12 cellular contexts compared by ENCODE assay signal in the genomic region with DNA sequence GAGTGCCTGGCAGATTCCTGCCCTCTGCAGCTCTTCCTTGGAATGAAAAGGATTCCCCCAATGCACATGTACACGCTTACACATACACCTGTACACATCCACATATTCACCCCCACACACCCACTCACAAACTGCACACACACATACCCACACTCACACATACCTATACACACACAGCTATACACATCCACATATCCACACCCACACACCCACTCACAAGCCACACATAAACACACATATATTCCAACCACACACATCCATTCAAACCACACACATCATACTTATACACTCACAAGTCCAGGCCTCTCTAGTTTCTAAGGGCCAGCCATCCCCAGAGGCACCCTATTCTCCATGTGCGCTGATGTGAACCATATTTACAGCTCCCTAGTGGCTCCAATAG. TPM values are rescaled to one million over a fixed set of nuclear protein-coding genes. Genes with fewer than 3 reads are reported as not detected.
DNase-seq lines count a peak whose midpoint lies in the region; ATAC-seq and TF ChIP-seq lines count a peak whose summit lies in the region.
"Had no signal": no experiment of that assay in that cellular context is flagged by ENCODE, and none has a peak within 500 bp of the region (broad histone marks: within the 10 kb centered on the region; RNA-seq: fewer than 3 reads in every experiment).

No MANE protein-coding gene starts in this region.

- H3K9me3 ChIP-seq in DOHH2 (ENCODE audit: control insufficient read depth, insufficient read depth, low read length) (no peaks in the 10 kb centered on the region), right lobe of liver (no peaks in the 10 kb centered on the region)
- H3K9me3 ChIP-seq in naive thymus-derived CD4-positive, alpha-beta T cell (ENCODE audit: control insufficient read depth in 2 of 3, low read length in 3 of 3) = no peaks in the 10 kb centered on the region

- peaks cover 51% of the 10 kb centered on the region for H3K36me3 Mint-ChIP-seq in activated B cell treated with CpG ODN at 0.5 μM for 24 hours (ENCODE audit: low read depth)
- H3K36me3 Mint-ChIP-seq in naive thymus-derived CD4-positive, alpha-beta T cell = no peaks in the 10 kb centered on the region

- DNase-seq in activated B cell treated with CpG ODN at 0.5 μM for 24 hours (no peak), right lobe of liver (no peak)
- no peak for DNase-seq in naive thymus-derived CD4-positive, alpha-beta T cell
- DNase-seq in central memory CD4-positive, alpha-beta T cell = no peak
- DNase-seq in activated CD8-positive, alpha-beta memory T cell treated with anti-CD3 and anti-CD28 coated beads, Interleukin-2, amount 50 U/mL, for 48 hours = no peak
- DNase-seq: activated CD8-positive, alpha-beta T cell treated with anti-CD3 and anti-CD28 coated beads for 36 hours; H9; NCI-H1694; SIG-M5 had no signal

- peaks cover 52% of the 10 kb centered on the region for H3F3A ChIP-seq in DOHH2 (ENCODE audit: control insufficient read depth, insufficient read depth)

- peak overlapping the region; percentile 77 for H3K4me3 Mint-ChIP-seq in activated B cell treated with CpG ODN at 0.5 μM for 24 hours
- no peak overlapping the region for H3K4me3 Mint-ChIP-seq in naive thymus-derived CD4-positive, alpha-beta T cell
- H3K4me3 Mint-ChIP-seq: activated CD8-positive, alpha-beta T cell treated with anti-CD3 and anti-CD28 coated beads for 36 hours; H9 had no signal

- H3K79me2 ChIP-seq in DOHH2 (ENCODE audit: control insufficient read depth, low read length) = peaks cover 81% of the 10 kb centered on the region

- H3K27ac ChIP-seq in DOHH2 (ENCODE audit: low read depth, low read length) = peak overlapping the region; percentile 99
- H3K27ac ChIP-seq in right lobe of liver = peak overlapping the region in 2 of 3 donors; percentile 12 to 49
- peak overlapping the region in 12 of 21 experiments; percentile 1 to 71 (median 48) for H3K27ac ChIP-seq in skin epidermis
- H3K27ac ChIP-seq in naive thymus-derived CD4-positive, alpha-beta T cell (ENCODE audit: low read depth, low read length) = no peak overlapping the region

- CTCF ChIA-PET in activated B cell treated with CpG ODN at 0.5 μM for 24 hours (lab: Charles Lee) = interaction anchor here (1.0 to 3.1 kb wide), 7 partner anchors 20 to 101 kb away, joined by 3 to 12 read pairs (median 10); no protein-coding TSS in a partner anchor
- CTCF ChIA-PET in naive thymus-derived CD4-positive, alpha-beta T cell (lab: Charles Lee) = interaction anchor here (0.9 kb wide), 1 partner anchor 27 kb away, joined by 5 read pairs; no protein-coding TSS in a partner anchor

- no peaks in the 10 kb centered on the region for H3K27me3 Mint-ChIP-seq in activated B cell treated with CpG ODN at 0.5 μM for 24 hours
- H3K27me3 Mint-ChIP-seq in naive thymus-derived CD4-positive, alpha-beta T cell = peaks cover under 1 to 36% (median 14%) of the 10 kb centered on the region in 5 donors

- H3K9me2 ChIP-seq in DOHH2 (replicated peaks; ENCODE audit: control insufficient read depth, low read length) = no peaks in the 10 kb centered on the region

- H3K36me3 ChIP-seq in DOHH2 (ENCODE audit: control insufficient read depth, low read length) (peaks cover 8% of the 10 kb centered on the region), right lobe of liver (no peaks in the 10 kb centered on the region)
- no peaks in the 10 kb centered on the region for H3K36me3 ChIP-seq in naive thymus-derived CD4-positive, alpha-beta T cell (ENCODE audit: control insufficient read depth in 2 of 3, insufficient read depth in 3 of 3, low read length in 3 of 3)

- peaks cover 100% of the 10 kb centered on the region for H3K4me1 Mint-ChIP-seq in activated B cell treated with CpG ODN at 0.5 μM for 24 hours
- H3K4me1 Mint-ChIP-seq in naive thymus-derived CD4-positive, alpha-beta T cell = peaks cover 0 to 21% (median 0%) of the 10 kb centered on the region in 7 donors

- ATAC-seq in activated B cell treated with CpG ODN at 0.5 μM for 24 hours (ENCODE audit: low read depth) (no peak), right lobe of liver (no peak), HG03354 (IDR thresholded peaks at IDR 0.05; ENCODE audit: poor library complexity, severe bottlenecking, unreplicated experiment) (no peak)
- no peak for ATAC-seq in naive thymus-derived CD4-positive, alpha-beta T cell
- ATAC-seq: activated CD8-positive, alpha-beta T cell treated with anti-CD3 and anti-CD28 coated beads for 36 hours had no signal

- POLR2A ChIA-PET in activated B cell treated with CpG ODN at 0.5 μM for 24 hours (lab: Charles Lee) = interaction anchor here (0.8 to 8.7 kb wide), 6 partner anchors 9 to 69 kb away, joined by 3 to 84 read pairs (median 13); a partner anchor contains a TSS
- POLR2A ChIA-PET in naive thymus-derived CD4-positive, alpha-beta T cell (lab: Charles Lee) = no interaction called here

- TF ChIP-seq CTCF in DOHH2 (IDR thresholded peaks at IDR 0.05; ENCODE audit: low read depth, low read length, poor library complexity, severe bottlenecking) = no peak
- no peak for TF ChIP-seq CTCF in activated B cell treated with CpG ODN at 0.5 μM for 24 hours (IDR thresholded peaks at IDR 0.05)
- no peak for TF ChIP-seq CTCF in right lobe of liver (IDR thresholded peaks at IDR 0.05)

- H3K4me3 ChIP-seq in DOHH2 (ENCODE audit: low read length) = peak overlapping the region; percentile 65
- H3K4me3 ChIP-seq in right lobe of liver = no peak overlapping the region
- no peak overlapping the region for H3K4me3 ChIP-seq in skin epidermis
- no peak overlapping the region for H3K4me3 ChIP-seq in naive thymus-derived CD4-positive, alpha-beta T cell (ENCODE audit: low read length)

- no peak for TF ChIP-seq POLR2A in right lobe of liver (IDR thresholded peaks at IDR 0.05)

- 100% methylated on average over 1 of the region's 2 CpGs for whole genome bisulfite sequencing in right lobe of liver (ENCODE audit: insufficient coverage, low coverage, low lambda C conversion rate, missing lambda C conversion rate)

- intact Hi-C loops in activated B cell treated with CpG ODN at 0.5 μM for 24 hours (cut with micrococcal nuclease) (loop anchor here (5.0 kb wide), 2 partner anchors 1096 to 1156 kb away; a partner anchor contains a TSS), right lobe of liver (cut with DNase I) (no loop called here)
- intact Hi-C loops in naive thymus-derived CD4-positive, alpha-beta T cell (cut with micrococcal nuclease) = no loop called here

- H4K20me1 ChIP-seq in DOHH2 (ENCODE audit: control insufficient read depth, insufficient read depth, low read depth, low read length) = no peaks in the 10 kb centered on the region

- no peaks in the 10 kb centered on the region for H3K9me3 Mint-ChIP-seq in activated B cell treated with CpG ODN at 0.5 μM for 24 hours
- H3K9me3 Mint-ChIP-seq in naive thymus-derived CD4-positive, alpha-beta T cell = no peaks in the 10 kb centered on the region
- H3K9me3 Mint-ChIP-seq: activated CD8-positive, alpha-beta T cell treated with anti-CD3 and anti-CD28 coated beads for 36 hours; H9 had no signal

- peak overlapping the region; percentile 89 for H3K27ac Mint-ChIP-seq in activated B cell treated with CpG ODN at 0.5 μM for 24 hours
- no peak overlapping the region for H3K27ac Mint-ChIP-seq in naive thymus-derived CD4-positive, alpha-beta T cell
- H3K27ac Mint-ChIP-seq: activated CD8-positive, alpha-beta T cell treated with anti-CD3 and anti-CD28 coated beads for 36 hours; H9 had no signal

- H3K4me1 ChIP-seq in DOHH2 (ENCODE audit: control insufficient read depth, low read length) = peaks cover 100% of the 10 kb centered on the region
- H3K4me1 ChIP-seq in right lobe of liver = peaks cover 0 to 7% (median 0%) of the 10 kb centered on the region in 4 donors
- no peaks in the 10 kb centered on the region for H3K4me1 ChIP-seq in naive thymus-derived CD4-positive, alpha-beta T cell (ENCODE audit: control insufficient read depth in 2 of 2, insufficient read depth in 2 of 2, low read length in 2 of 2)

- H3K27me3 ChIP-seq in DOHH2 (ENCODE audit: control insufficient read depth, low read length) (no peaks in the 10 kb centered on the region), right lobe of liver (no peaks in the 10 kb centered on the region)
- H3K27me3 ChIP-seq in naive thymus-derived CD4-positive, alpha-beta T cell (ENCODE audit: control insufficient read depth in 2 of 2, insufficient read depth in 2 of 2, low read length in 2 of 2) = no peaks in the 10 kb centered on the region

- H3K4me2 ChIP-seq in DOHH2 (ENCODE audit: low read length) = peak overlapping the region; percentile 90

RNA-seq across cellular contexts. Expression of a gene that starts 9.5 kb away (rescaled TPM):
- total RNA-seq in activated B cell treated with CpG ODN at 0.5 μM for 24 hours (72.7 and 76.1 TPM in 2 replicates), right lobe of liver (1 to 10 TPM; 1.6 to 6.3 (median 3.1) TPM)
- 10 to 100 TPM in 1 of 5 experiments, 1 to 10 TPM in 2, under 1 TPM in 2; 0.16 to 48.7 (median 1.1) TPM for total RNA-seq in naive thymus-derived CD4-positive, alpha-beta T cell
- 1 to 10 TPM in 1 of 2 donors, under 1 TPM in 1; 0.70 to 1.6 TPM for polyA plus RNA-seq in naive thymus-derived CD4-positive, alpha-beta T cell
